27 cellular contexts compared by ENCODE assay signal in the genomic region with DNA sequence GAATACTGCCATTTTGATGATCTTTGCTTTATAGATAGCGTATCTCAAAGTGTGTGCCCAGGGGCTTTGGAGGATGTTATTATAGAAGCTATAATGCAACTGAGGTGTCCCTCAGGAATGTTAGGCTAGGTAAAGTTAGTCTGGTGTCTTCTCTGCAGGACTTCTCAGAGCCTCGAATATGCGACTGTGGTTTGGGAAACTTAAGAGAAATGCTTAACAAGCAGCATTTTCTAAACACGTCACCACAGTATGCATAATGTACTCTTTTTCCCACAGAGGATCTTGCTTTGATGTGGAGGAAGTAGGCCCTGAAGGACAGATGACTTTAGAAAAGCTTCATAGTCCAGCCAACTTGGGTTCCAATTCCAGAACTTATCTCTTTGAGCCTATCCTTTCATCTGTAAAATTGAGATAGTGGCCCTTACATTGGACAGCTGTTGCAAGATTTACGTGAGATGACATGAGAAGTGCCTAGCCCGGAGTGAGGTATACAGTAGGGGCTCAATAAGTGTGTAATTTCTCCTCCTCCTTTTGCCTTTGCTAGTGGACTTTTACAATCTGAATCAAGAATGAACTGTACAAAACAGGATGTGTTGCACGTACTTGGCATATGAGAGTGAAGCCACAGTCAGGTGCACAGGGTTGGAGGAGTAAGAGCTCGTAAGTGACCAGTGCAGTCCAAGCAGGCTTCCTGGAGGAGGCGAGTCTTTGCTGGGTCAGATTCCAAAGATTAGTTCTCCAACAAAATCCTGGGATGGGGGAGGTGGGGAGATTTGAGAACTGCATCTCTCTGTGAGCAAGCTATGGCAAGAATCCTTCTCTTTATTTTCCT. TPM values are rescaled to one million over a fixed set of nuclear protein-coding genes. Genes with fewer than 3 reads are reported as not detected.
DNase-seq lines count a peak whose midpoint lies in the region; ATAC-seq, FAIRE-seq and TF ChIP-seq lines count a peak whose summit lies in the region.
"Had no signal": no experiment of that assay in that cellular context is flagged by ENCODE, and none has a peak within 500 bp of the region (broad histone marks: within the 10 kb centered on the region; RNA-seq: fewer than 3 reads in every experiment).

No MANE protein-coding gene starts in this region.

- H3K4me3 ChIP-seq in HEK293 (ENCODE audit: low read depth, low read length): no peak overlapping the region
- no peak overlapping the region for H3K4me3 ChIP-seq in K562
- H3K4me3 ChIP-seq in fibroblast of villous mesenchyme (ENCODE audit: low read depth, low read length): no peak overlapping the region
- H3K4me3 ChIP-seq: MG63, SJSA1 had no signal

- no peak for ATAC-seq in K562
- ATAC-seq in HG02623 (IDR thresholded peaks at IDR 0.05; ENCODE audit: unreplicated experiment): no peak
- ATAC-seq in natural killer cell: no peak
- ATAC-seq: HCT116 had no signal

- TF ChIP-seq CTCF in HEK293 (tag by site-specific recombination; IDR thresholded peaks at IDR 0.05) (no peak), K562 (IDR thresholded peaks at IDR 0.05 in 2 of 3, conservative IDR thresholded peaks at IDR 0.05 in 1 of 3; ENCODE audit: insufficient read depth in 2 of 3, low read depth in 1 of 3, low read length in 3 of 3) (no peak), fibroblast of villous mesenchyme (IDR thresholded peaks at IDR 0.05; ENCODE audit: insufficient read depth, low read depth, low read length) (no peak), nephron progenitor cell (IDR thresholded peaks at IDR 0.05) (no peak), natural killer cell (IDR thresholded peaks at IDR 0.05) (no peak)

- BruUV-seq in K562 (replicated peaks; lab: Mats Ljungman, UMichigan): no TSS peak

- WGBS in K562 (ENCODE audit: insufficient coverage, low coverage, missing lambda C conversion rate): 0% methylated on average over 9 of the region's 9 CpGs

- TF ChIP-seq POLR2A in K562 (conservative IDR thresholded peaks at IDR 0.05): no peak

- no peak for TF ChIP-seq EP300 in K562 (IDR thresholded peaks at IDR 0.05; ENCODE audit: low read length)

- in situ Hi-C loops in K562 (cut with MboI): no loop called here

- H2AFZ ChIP-seq in K562 (ENCODE audit: low read depth, low read length): no peak overlapping the region

- no peak overlapping the region for H3K9ac ChIP-seq in K562 (ENCODE audit: insufficient read depth in 1 of 2, low read depth in 2 of 2, low read length in 2 of 2)

- no peaks in the 10 kb centered on the region for H3K36me3 Mint-ChIP-seq in nephron progenitor cell (ENCODE audit: low read depth)
- no peaks in the 10 kb centered on the region for H3K36me3 Mint-ChIP-seq in natural killer cell
- H3K36me3 Mint-ChIP-seq: CD14-positive monocyte had no signal

- no peaks in the 10 kb centered on the region; a peak in 1 of 5 replicates for H3K27me3 ChIP-seq in K562 (ENCODE audit: control insufficient read depth in 2 of 2, insufficient read depth in 2 of 2, low read length in 2 of 2)
- H3K27me3 ChIP-seq: BE2C, MG63, SJSA1 had no signal

- H3K27me3 Mint-ChIP-seq in nephron progenitor cell (ENCODE audit: low read depth, poor library complexity) (peaks cover 4% of the 10 kb centered on the region), natural killer cell (ENCODE audit: low read depth in 2 of 2) (peaks cover 8 to 12% of the 10 kb centered on the region in 2 donors)

- H3K9me1 ChIP-seq in K562 (ENCODE audit: control insufficient read depth, insufficient read depth, low read length): no peaks in the 10 kb centered on the region

- H3K36me3 ChIP-seq in HEK293 (ENCODE audit: control insufficient read depth in 2 of 2, insufficient read depth in 1 of 2, low read length in 2 of 2) (no peaks in the 10 kb centered on the region), K562 (ENCODE audit: control insufficient read depth, insufficient read depth, low read length) (no peaks in the 10 kb centered on the region)
- H3K36me3 ChIP-seq: BE2C, MG63, SJSA1 had no signal

- no peaks in the 10 kb centered on the region for H3K9me3 ChIP-seq in HEK293 (ENCODE audit: control insufficient read depth, insufficient read depth, low read depth, low read length)
- no peaks in the 10 kb centered on the region for H3K9me3 ChIP-seq in K562 (replicated peaks; ENCODE audit: control insufficient read depth, insufficient read depth, low read depth, low read length)
- H3K9me3 ChIP-seq: BE2C, MG63, SJSA1 had no signal

- H3K4me2 ChIP-seq in K562 (ENCODE audit: insufficient read depth, low read length): no peak overlapping the region

- no peak overlapping the region for H3K4me3 Mint-ChIP-seq in nephron progenitor cell
- H3K4me3 Mint-ChIP-seq in natural killer cell: no peak overlapping the region
- H3K4me3 Mint-ChIP-seq: CD14-positive monocyte had no signal

- no peak for DNase-seq in K562 (ENCODE audit: extremely low read depth in 1 of 4, low spot score in 3 of 4)
- peak; percentile 46 for DNase-seq in fibroblast of villous mesenchyme (ENCODE audit: low read depth)
- DNase-seq in nephron progenitor cell: no peak
- DNase-seq in natural killer cell: no peak
- DNase-seq in NCI-H146 (lab: John Stamatoyannopoulos, UW): no peak
- DNase-seq in activated CD4-positive, alpha-beta T cell treated with anti-CD3 and anti-CD28 coated beads, Interleukin-2, amount 50 U/mL, for 48 hours: no peak
- DNase-seq: 8988T, BE2C, DMS153, DND-41, KBM-7, NCI-H1105 treated with DMSO at 0.1 percent for 48 hours, NCI-H2029, NCI-H446 treated with DMSO at 0.1 percent for 48 hours, NCI-H526 treated with DMSO at 0.1 percent for 48 hours, Right ventricle myocardium superior, RPMI8226 had no signal

- FAIRE-seq in K562 (lab: Jason Lieb, UNC): no peak
- FAIRE-seq: GM12892, GM19239, HTR-8/SVneo had no signal

- H3K79me2 ChIP-seq in K562 (ENCODE audit: control insufficient read depth, insufficient read depth, low read length): no peaks in the 10 kb centered on the region

- no peaks in the 10 kb centered on the region for H4K20me1 ChIP-seq in K562 (replicated peaks; ENCODE audit: control insufficient read depth, insufficient read depth, low read length)

- H3K4me1 ChIP-seq in HEK293 (ENCODE audit: control insufficient read depth, insufficient read depth, low read length) (no peaks in the 10 kb centered on the region), K562 (replicated peaks in 1 of 2; ENCODE audit: control insufficient read depth in 2 of 2, insufficient read depth in 2 of 2, low read length in 2 of 2) (no peaks in the 10 kb centered on the region; a peak in 1 of 5 replicates)
- H3K4me1 ChIP-seq: BE2C, SJSA1 had no signal

- POLR2A ChIA-PET in HEK293 (lab: Yijun Ruan, JAX) (no interaction called here), K562 (lab: Yijun Ruan, JAX) (interaction anchor here (0.6 to 1.1 kb wide), 3 partner anchors 9 to 32 kb away, joined by 3 read pairs; no protein-coding TSS in a partner anchor)

- H3K27ac Mint-ChIP-seq in nephron progenitor cell: peak overlapping the region; percentile 86
- no peak overlapping the region for H3K27ac Mint-ChIP-seq in natural killer cell
- H3K27ac Mint-ChIP-seq: CD14-positive monocyte had no signal

- no peaks in the 10 kb centered on the region for H3K9me3 Mint-ChIP-seq in nephron progenitor cell
- H3K9me3 Mint-ChIP-seq in natural killer cell: no peaks in the 10 kb centered on the region

- CTCF ChIA-PET in HEK293 (lab: Yijun Ruan, JAX) (interaction anchor here (0.5 to 0.6 kb wide), 3 partner anchors 16 to 29 kb away, joined by 3 to 5 read pairs (median 4); no protein-coding TSS in a partner anchor), K562 (lab: Yijun Ruan, JAX; ENCODE audit: low intra/inter-chr PET ratio) (no interaction called here)

- intact Hi-C loops in K562 (cut with micrococcal nuclease): no loop called here
- intact Hi-C loops in natural killer cell (cut with micrococcal nuclease): no loop called here

- TF ChIP-seq RAD21 in K562 (CRISPR knock-in tag; conservative IDR thresholded peaks at IDR 0.05 in 1 of 2, IDR thresholded peaks at IDR 0.05 in 1 of 2): no peak

- no peak overlapping the region for H3K27ac ChIP-seq in HEK293 (ENCODE audit: extremely low read depth, low read depth, low read length)
- H3K27ac ChIP-seq in K562 (ENCODE audit: extremely low read depth, low read depth, low read length): no peak overlapping the region
- H3K27ac ChIP-seq: SJSA1 had no signal

- H3K4me1 Mint-ChIP-seq in nephron progenitor cell (peaks cover 53% of the 10 kb centered on the region), natural killer cell (no peaks in the 10 kb centered on the region)
- H3K4me1 Mint-ChIP-seq: CD14-positive monocyte had no signal

TF ChIP-seq in HEK293, 187 proteins besides CTCF, POLR2A, EP300 and RAD21:
- peak; percentile 76; the same call in 1 of the 2 replicates for TF ChIP-seq ZNF239 (tag by site-specific recombination; IDR thresholded peaks at IDR 0.05)
- no peak for TF ChIP-seq ZNF354C (tag by site-specific recombination; IDR thresholded peaks at IDR 0.05; ENCODE audit: borderline replicate concordance, low read depth)
TF ChIP-seq in HEK293: peak in this region for 1.

TF ChIP-seq in K562, 482 proteins besides CTCF, POLR2A, EP300 and RAD21 (continues in another document):
- peak; percentile 39 for TF ChIP-seq RBM25 (IDR thresholded peaks at IDR 0.05; ENCODE audit: low read depth, low read length, severe bottlenecking)

RNA-seq across cellular contexts. Expression of gene TRABD2B, which starts 29.7 kb away (rescaled TPM):
- not detected in 2 replicates for total RNA-seq in K562 (2011; cell fraction: chromatin; rRNA removed; ENCODE audit: low replicate concordance)
- not detected in 2 replicates for total RNA-seq in K562 (2011; cell fraction: nucleolus; rRNA removed)
- total RNA-seq in K562 (2011; cell fraction: nucleoplasm; rRNA removed): not detected in 2 replicates
- not detected in 2 replicates for total RNA-seq in K562 (2014; rRNA removed)
- not detected in 2 replicates for total RNA-seq in K562 (2014; rRNA removed; fragmentation: Illumina TruSeq; extraction: Trizol)
- total RNA-seq in K562 (2015; rRNA removed; fragmentation: Illumina TruSeq; extraction: Trizol): not detected in 2 replicates
- not detected in 2 replicates for total RNA-seq in K562 (2021)
- polyA plus RNA-seq in K562 (2011; rRNA removed): not detected in 2 replicates
- polyA plus RNA-seq in K562 (2011; cell fraction: cytosol; rRNA removed): not detected in 2 replicates
- not detected in 2 replicates for polyA plus RNA-seq in K562 (2011; cell fraction: nucleus; rRNA removed)
- polyA plus RNA-seq in K562 (2012): not detected in 2 replicates
- not detected in 2 replicates for polyA plus RNA-seq in K562 (2014; fragmentation: Illumina TruSeq; extraction: Trizol)
- not detected for polyA plus RNA-seq in K562 (2014; fragmentation: Nextera tagmentation; extraction: Ambion mirVana)
- not detected in 2 replicates for polyA plus RNA-seq in K562 (2014; rRNA removed)
- not detected in 2 replicates for polyA minus RNA-seq in K562 (2011; rRNA and poly(A)+ RNA removed)
- polyA minus RNA-seq in K562 (2011; cell fraction: cytosol; rRNA and poly(A)+ RNA removed): not detected in 2 replicates
- not detected in 2 replicates for polyA minus RNA-seq in K562 (2011; cell fraction: nucleus; rRNA and poly(A)+ RNA removed)
- total RNA-seq in fibroblast of villous mesenchyme: not detected in 2 replicates
- total RNA-seq in natural killer cell: not detected
- total RNA-seq: LHCN-M2 had no signal
- polyA plus RNA-seq: CD14-positive monocyte had no signal

Comparison
In these comparisons a context has a peak if more than half of its experiments do, and no peak if none do; other contexts are left out.
1. Of the 44 proteins assayed by ChIP-seq in both K562 and HEK293: peak only in K562: none; only in HEK293: none; in both: ZNF239; in neither: 43.